ENCODE assay signal across 8 cellular contexts in the genomic region with DNA sequence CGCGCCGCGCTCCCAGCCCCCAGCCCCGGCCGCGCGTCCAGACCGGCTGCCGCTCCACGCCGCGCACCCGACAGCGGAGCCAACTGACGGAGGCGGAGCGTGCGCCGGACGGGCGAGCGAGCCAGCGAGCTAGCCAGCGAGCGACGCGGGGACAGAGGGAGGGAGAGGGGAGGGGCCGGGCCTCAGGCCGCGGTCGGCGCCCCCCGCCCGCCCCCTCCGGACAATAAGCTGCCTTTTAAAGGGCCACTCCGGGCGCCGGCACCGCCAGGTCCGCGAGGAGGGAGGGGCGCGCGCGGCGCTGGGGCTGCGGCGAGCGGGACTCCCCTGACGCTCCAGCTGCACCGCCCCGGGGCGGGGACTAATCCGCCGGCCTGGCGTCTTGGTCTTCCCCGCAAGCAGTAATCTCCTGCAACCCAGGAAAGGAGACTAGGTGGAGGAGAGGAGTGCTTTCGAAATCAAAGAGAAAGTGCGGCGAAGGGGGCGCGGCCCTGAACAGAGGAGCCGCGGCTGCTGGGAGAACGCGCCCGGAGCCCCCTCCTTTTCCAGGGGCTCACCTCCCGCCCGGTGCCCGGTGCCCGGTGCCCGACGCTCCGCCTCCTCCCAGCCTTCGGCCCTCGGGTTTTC. TPM values are rescaled to one million over a fixed set of nuclear protein-coding genes. Genes with fewer than 3 reads are reported as not detected.
DNase-seq lines count a peak whose midpoint lies in the region; ATAC-seq and TF ChIP-seq lines count a peak whose summit lies in the region.

A gene with protein sequence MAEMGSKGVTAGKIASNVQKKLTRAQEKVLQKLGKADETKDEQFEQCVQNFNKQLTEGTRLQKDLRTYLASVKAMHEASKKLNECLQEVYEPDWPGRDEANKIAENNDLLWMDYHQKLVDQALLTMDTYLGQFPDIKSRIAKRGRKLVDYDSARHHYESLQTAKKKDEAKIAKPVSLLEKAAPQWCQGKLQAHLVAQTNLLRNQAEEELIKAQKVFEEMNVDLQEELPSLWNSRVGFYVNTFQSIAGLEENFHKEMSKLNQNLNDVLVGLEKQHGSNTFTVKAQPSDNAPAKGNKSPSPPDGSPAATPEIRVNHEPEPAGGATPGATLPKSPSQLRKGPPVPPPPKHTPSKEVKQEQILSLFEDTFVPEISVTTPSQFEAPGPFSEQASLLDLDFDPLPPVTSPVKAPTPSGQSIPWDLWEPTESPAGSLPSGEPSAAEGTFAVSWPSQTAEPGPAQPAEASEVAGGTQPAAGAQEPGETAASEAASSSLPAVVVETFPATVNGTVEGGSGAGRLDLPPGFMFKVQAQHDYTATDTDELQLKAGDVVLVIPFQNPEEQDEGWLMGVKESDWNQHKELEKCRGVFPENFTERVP (minus strand): TSS at position 157 of the 624 bp plus-strand sequence. CDS start 211 bp downstream, outside the sequence.

- POLR2A ChIA-PET in CD4-positive, alpha-beta T cell (lab: Charles Lee), result interaction anchor here (1.6 to 2.4 kb wide), 2 partner anchors 22 to 26 kb away, joined by 7 to 20 read pairs; no protein-coding TSS in a partner anchor

- 0% methylated on average over 21 of the region's 77 CpGs for WGBS in esophagus muscularis mucosa

- H3K27ac Mint-ChIP-seq in CD4-positive, alpha-beta T cell, result peak within 1 kb of the TSS; percentile 66
- H3K27ac Mint-ChIP-seq in activated T-cell treated with anti-CD3 and anti-CD28 coated beads, Interleukin-2, amount 50 U/mL, for 72 hours, result peak within 1 kb of the TSS; percentile 33

- H3K36me3 ChIP-seq in esophagus muscularis mucosa, result no peaks in the 10 kb centered on the region
- no peaks in the 10 kb centered on the region for H3K36me3 ChIP-seq in muscle layer of duodenum (ENCODE audit: control insufficient read depth in 1 of 2, insufficient read depth in 2 of 2, low read length in 2 of 2)

- CTCF ChIA-PET in CD4-positive, alpha-beta T cell (lab: Charles Lee), result no interaction called here

- no peak for TF ChIP-seq EP300 in esophagus muscularis mucosa (IDR thresholded peaks at IDR 0.05)

- intact Hi-C loops in CD4-positive, alpha-beta T cell (cut with DNase I, micrococcal nuclease), result loop anchor here (1.0 to 2.0 kb wide), 4 partner anchors 24 to 39 kb away; no protein-coding TSS in a partner anchor
- intact Hi-C loops in esophagus muscularis mucosa (cut with DNase I), result no loop called here

- TF ChIP-seq POLR2A in esophagus muscularis mucosa (IDR thresholded peaks at IDR 0.05; ENCODE audit: low read depth), result peak; percentile 39

- no peak within 1 kb of the TSS for H3K27ac ChIP-seq in CD4-positive, alpha-beta T cell (ENCODE audit: low read depth, low read length)
- H3K27ac ChIP-seq in esophagus muscularis mucosa (replicated peaks in 1 of 4), result peak within 1 kb of the TSS; percentile 77 to 93 (median 86)
- peak within 1 kb of the TSS; percentile 68 for H3K27ac ChIP-seq in muscle layer of duodenum (ENCODE audit: low read length)

- peak; percentile 22 to 69 (median 50) for DNase-seq in CD4-positive, alpha-beta T cell
- DNase-seq in OCI-M1 (lab: John Stamatoyannopoulos, UW) (peak; percentile 88), esophagus muscularis mucosa (ENCODE audit: extremely low spot score) (peak; percentile 96)
- peak; percentile 84 for DNase-seq in activated T-cell treated with anti-CD3 and anti-CD28 coated beads, Interleukin-2, amount 50 U/mL, for 72 hours
- peak; percentile 39 for DNase-seq in stimulated activated CD8-positive, alpha-beta memory T cell treated with anti-CD3 and anti-CD28 coated beads, Interleukin-7, amount 100 ng/mL, for 24 hours (ENCODE audit: low read depth)

- no peaks in the 10 kb centered on the region for H3K36me3 Mint-ChIP-seq in CD4-positive, alpha-beta T cell (ENCODE audit: low read depth)
- H3K36me3 Mint-ChIP-seq in activated T-cell treated with anti-CD3 and anti-CD28 coated beads, Interleukin-2, amount 50 U/mL, for 72 hours (ENCODE audit: insufficient read depth in 2 of 2), result no peaks in the 10 kb centered on the region

- H3K4me1 ChIP-seq in esophagus muscularis mucosa (peaks cover 16 to 53% (median 47%) of the 10 kb centered on the region in 4 donors), muscle layer of duodenum (ENCODE audit: control insufficient read depth in 1 of 2, insufficient read depth in 2 of 2, low read length in 2 of 2) (peaks cover 8 to 29% of the 10 kb centered on the region in 2 donors)

- H3K9me3 Mint-ChIP-seq in CD4-positive, alpha-beta T cell, result no peaks in the 10 kb centered on the region
- no peaks in the 10 kb centered on the region for H3K9me3 Mint-ChIP-seq in activated T-cell treated with anti-CD3 and anti-CD28 coated beads, Interleukin-2, amount 50 U/mL, for 72 hours

- H3K27me3 Mint-ChIP-seq in CD4-positive, alpha-beta T cell, result peaks cover 27% of the 10 kb centered on the region
- H3K27me3 Mint-ChIP-seq in activated T-cell treated with anti-CD3 and anti-CD28 coated beads, Interleukin-2, amount 50 U/mL, for 72 hours (ENCODE audit: low read depth), result peaks cover 8% of the 10 kb centered on the region

- H3K27me3 ChIP-seq in CD4-positive, alpha-beta T cell (ENCODE audit: control insufficient read depth, insufficient read depth, low read length), result peaks cover 23% of the 10 kb centered on the region
- no peaks in the 10 kb centered on the region for H3K27me3 ChIP-seq in esophagus muscularis mucosa
- H3K27me3 ChIP-seq in muscle layer of duodenum (ENCODE audit: low read depth, low read length), result no peaks in the 10 kb centered on the region

- no peaks in the 10 kb centered on the region for H3K9me3 ChIP-seq in CD4-positive, alpha-beta T cell (ENCODE audit: control insufficient read depth, low read length)
- H3K9me3 ChIP-seq in esophagus muscularis mucosa, result no peaks in the 10 kb centered on the region
- H3K9me3 ChIP-seq in muscle layer of duodenum (ENCODE audit: control insufficient read depth in 1 of 2, low read length in 2 of 2), result no peaks in the 10 kb centered on the region

- H3K4me3 Mint-ChIP-seq in CD4-positive, alpha-beta T cell, result peak within 1 kb of the TSS; percentile 96
- H3K4me3 Mint-ChIP-seq in activated T-cell treated with anti-CD3 and anti-CD28 coated beads, Interleukin-2, amount 50 U/mL, for 72 hours, result peak within 1 kb of the TSS; percentile 89 to 97

- H3K4me3 ChIP-seq in esophagus muscularis mucosa (peak within 1 kb of the TSS; percentile 73 to 89 (median 80)), muscle layer of duodenum (ENCODE audit: low read depth in 1 of 2, low read length in 2 of 2) (peak within 1 kb of the TSS; percentile 76 to 96)

- no peak for TF ChIP-seq CTCF in CD4-positive, alpha-beta T cell (IDR thresholded peaks at IDR 0.05)
- TF ChIP-seq CTCF in esophagus muscularis mucosa (IDR thresholded peaks at IDR 0.05), result no peak

- ATAC-seq in CD4-positive, alpha-beta T cell (ENCODE audit: poor library complexity), result peak; percentile 80
- ATAC-seq in GM19452 (IDR thresholded peaks at IDR 0.05; ENCODE audit: unreplicated experiment) (peak; percentile 86), HG03565 (IDR thresholded peaks at IDR 0.05; ENCODE audit: unreplicated experiment) (peak; percentile 83)
- ATAC-seq in activated T-cell treated with anti-CD3 and anti-CD28 coated beads, Interleukin-2, amount 50 U/mL, for 72 hours (replicated peaks in 1 of 2), result peak; percentile 91 to 93

- H3K4me1 Mint-ChIP-seq in CD4-positive, alpha-beta T cell (ENCODE audit: low read depth), result peaks cover 11% of the 10 kb centered on the region
- H3K4me1 Mint-ChIP-seq in activated T-cell treated with anti-CD3 and anti-CD28 coated beads, Interleukin-2, amount 50 U/mL, for 72 hours (ENCODE audit: low read depth), result peaks cover 6% of the 10 kb centered on the region

RNA-seq across cellular contexts. Expression of the gene that starts here (rescaled TPM):
- 100 to 1,000 TPM in 1 of 2 experiments, 10 to 100 TPM in 1; 98.8 to 104 TPM for total RNA-seq in CD4-positive, alpha-beta T cell
- 100 to 1,000 TPM in 1 of 2 donors, 10 to 100 TPM in 1; 87.3 to 127 TPM for total RNA-seq in activated T-cell treated with anti-CD3 and anti-CD28 coated beads, Interleukin-2, amount 50 U/mL, for 72 hours
- total RNA-seq in esophagus muscularis mucosa, result 10 to 100 TPM; 32.4 to 78.2 (median 50.2) TPM

Comparison
In these comparisons a context has a peak if more than half of its experiments do, and no peak if none do; other contexts are left out.
1. DNase-seq: peak in every context shown above with its lines; median percentile 96 in esophagus muscularis mucosa; 88 in OCI-M1; 84 in activated T-cell treated with anti-CD3 and anti-CD28 coated beads, Interleukin-2, amount 50 U/mL, for 72 hours; 50 in CD4-positive, alpha-beta T cell; 39 in stimulated activated CD8-positive, alpha-beta memory T cell treated with anti-CD3 and anti-CD28 coated beads, Interleukin-7, amount 100 ng/mL, for 24 hours.